Comparison of ENCODE assay signal across 21 cellular contexts in genomic region chr2:13504808-13505207, GRCh38.
DNase-seq lines count a peak whose midpoint lies in the region; ATAC-seq and TF ChIP-seq lines count a peak whose summit lies in the region.
"Had no signal": no experiment of that assay in that cellular context is flagged by ENCODE, and none has a peak within 500 bp of the region (broad histone marks: within the 10 kb centered on the region; RNA-seq: fewer than 3 reads in every experiment).

No MANE protein-coding gene starts in this region.

- no peaks in the 10 kb centered on the region for H3K9me3 Mint-ChIP-seq in mesothelial cell of epicardium
- H3K9me3 Mint-ChIP-seq: GM23338 had no signal

- no peak overlapping the region for H3K27ac Mint-ChIP-seq in mesothelial cell of epicardium
- H3K27ac Mint-ChIP-seq: activated naive CD8-positive, alpha-beta T cell treated with anti-CD3 and anti-CD28 coated beads, Interleukin-2, amount 10 ng/mL, durations not matched to agents 7 days and 5 days; effector memory CD8-positive, alpha-beta T cell; GM23338; stimulated activated naive CD8-positive, alpha-beta T cell treated with anti-CD3 and anti-CD28 coated beads, Interleukin-15, Interleukin-2, amounts not matched to agents 100 ng/mL and 50 ng/mL, for 24 hours had no signal

- no peak overlapping the region for H3K4me3 Mint-ChIP-seq in mesothelial cell of epicardium
- H3K4me3 Mint-ChIP-seq: activated naive CD8-positive, alpha-beta T cell treated with anti-CD3 and anti-CD28 coated beads, Interleukin-2, amount 10 ng/mL, durations not matched to agents 7 days and 5 days; activated T-cell treated with anti-CD3 and anti-CD28 coated beads, Interleukin-2, amount 50 U/mL, for 4 hours; effector memory CD8-positive, alpha-beta T cell; GM23338; stimulated activated naive CD8-positive, alpha-beta T cell treated with anti-CD3 and anti-CD28 coated beads, Interleukin-15, Interleukin-2, amounts not matched to agents 100 ng/mL and 50 ng/mL, for 24 hours had no signal

- H3K27me3 Mint-ChIP-seq in mesothelial cell of epicardium (ENCODE audit: low read depth), result peaks cover 10% of the 10 kb centered on the region
- H3K27me3 Mint-ChIP-seq: activated naive CD8-positive, alpha-beta T cell treated with anti-CD3 and anti-CD28 coated beads, Interleukin-2, amount 10 ng/mL, durations not matched to agents 7 days and 5 days; effector memory CD8-positive, alpha-beta T cell; stimulated activated naive CD8-positive, alpha-beta T cell treated with anti-CD3 and anti-CD28 coated beads, Interleukin-15, Interleukin-2, amounts not matched to agents 100 ng/mL and 50 ng/mL, for 24 hours had no signal

- peak; percentile 95 for ATAC-seq in GM18508 (IDR thresholded peaks at IDR 0.05; ENCODE audit: insufficient read depth, unreplicated experiment)
- ATAC-seq in GM19452 (IDR thresholded peaks at IDR 0.05; ENCODE audit: unreplicated experiment), result peak; percentile 53
- peak; percentile 76 for ATAC-seq in HG02798 (IDR thresholded peaks at IDR 0.05; ENCODE audit: poor library complexity, unreplicated experiment)
- peak; percentile 68 for ATAC-seq in HG03439 (IDR thresholded peaks at IDR 0.05; ENCODE audit: unreplicated experiment)
- ATAC-seq: activated T-cell treated with anti-CD3 and anti-CD28 coated beads, Interleukin-2, amount 50 U/mL, for 4 hours; effector memory CD8-positive, alpha-beta T cell; GM23338; left colon; mucosa of descending colon; Panc1; pancreas had no signal

- no peak for TF ChIP-seq CTCF in mesothelial cell of epicardium (IDR thresholded peaks at IDR 0.05; ENCODE audit: unreplicated experiment)

- no peaks in the 10 kb centered on the region for H3K36me3 Mint-ChIP-seq in mesothelial cell of epicardium
- H3K36me3 Mint-ChIP-seq: activated naive CD8-positive, alpha-beta T cell treated with anti-CD3 and anti-CD28 coated beads, Interleukin-2, amount 10 ng/mL, durations not matched to agents 7 days and 5 days had no signal

- DNase-seq in NCI-H2196 treated with DMSO at 0.1 percent for 48 hours (lab: John Stamatoyannopoulos, UW; ENCODE audit: unreplicated experiment) (no peak), mesenteric fat pad (ENCODE audit: low spot score) (no peak), NCI-H2081 (lab: John Stamatoyannopoulos, UW) (no peak), mesothelial cell of epicardium (ENCODE audit: low spot score in 2 of 2, unreplicated experiment in 2 of 2) (no peak)
- DNase-seq: activated CD4-positive, alpha-beta T cell treated with anti-CD3 and anti-CD28 coated beads, Interleukin-2, amount 50 U/mL, for 4 hours; activated naive CD8-positive, alpha-beta T cell treated with anti-CD3 and anti-CD28 coated beads, Interleukin-2, amount 10 ng/mL, durations not matched to agents 7 days and 5 days; activated T-cell treated with anti-CD3 and anti-CD28 coated beads, Interleukin-2, amount 50 U/mL, for 4 hours; effector memory CD8-positive, alpha-beta T cell; KG1; left colon; mucosa of descending colon; NCI-H1694 treated with DMSO at 0.1 percent for 48 hours; NCI-H524; pancreas had no signal

- H3K4me1 Mint-ChIP-seq in mesothelial cell of epicardium, result peaks cover 5% of the 10 kb centered on the region
- H3K4me1 Mint-ChIP-seq: activated naive CD8-positive, alpha-beta T cell treated with anti-CD3 and anti-CD28 coated beads, Interleukin-2, amount 10 ng/mL, durations not matched to agents 7 days and 5 days; GM23338 had no signal
